ENCODE assay signal across 1 cellular context in the genomic region with DNA sequence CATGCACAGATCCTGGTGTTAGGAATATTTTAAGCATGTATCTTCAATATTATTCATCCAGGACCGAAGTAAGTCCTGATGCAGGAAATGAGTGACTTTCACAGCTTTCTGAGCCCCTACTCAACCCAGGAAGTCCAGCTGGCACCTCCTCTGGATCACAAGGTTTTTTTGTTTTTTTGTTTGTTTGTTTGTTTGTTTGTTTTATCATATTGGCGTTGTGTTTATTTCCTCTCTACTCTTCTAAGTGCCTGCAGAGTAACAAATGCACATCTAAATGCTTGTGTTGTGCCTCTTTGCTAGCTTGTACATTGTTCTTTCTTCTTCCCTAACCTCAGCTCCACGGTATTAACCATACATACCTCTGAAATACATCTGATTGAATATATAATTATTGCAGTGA.
TF ChIP-seq lines count a peak whose summit lies in the region.

No MANE protein-coding gene starts in this region.

TF ChIP-seq in K562, 482 proteins besides CTCF, POLR2A, EP300 and RAD21 (continued from another document):
- TF ChIP-seq, protein P1, sequence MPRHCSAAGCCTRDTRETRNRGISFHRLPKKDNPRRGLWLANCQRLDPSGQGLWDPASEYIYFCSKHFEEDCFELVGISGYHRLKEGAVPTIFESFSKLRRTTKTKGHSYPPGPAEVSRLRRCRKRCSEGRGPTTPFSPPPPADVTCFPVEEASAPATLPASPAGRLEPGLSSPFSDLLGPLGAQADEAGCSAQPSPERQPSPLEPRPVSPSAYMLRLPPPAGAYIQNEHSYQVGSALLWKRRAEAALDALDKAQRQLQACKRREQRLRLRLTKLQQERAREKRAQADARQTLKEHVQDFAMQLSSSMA (CRISPR knock-in tag; IDR thresholded peaks at IDR 0.05): 0 out of 2 replicates have a peak, but pooled peaks have one; percentile 17
- TF ChIP-seq CCNT2 (IDR thresholded peaks at IDR 0.05; ENCODE audit: borderline replicate concordance, extremely low read depth, insufficient read length, low read depth, low read length) (no peak), BRD9 (IDR thresholded peaks at IDR 0.05; ENCODE audit: low read depth, partially characterized antibody) (peak; percentile 58), MIER1 (IDR thresholded peaks at IDR 0.05; ENCODE audit: low read depth) (peak; percentile 44; the same call in 1 of the 2 replicates), POLR2G (IDR thresholded peaks at IDR 0.05; ENCODE audit: low read depth, low read length) (0 out of 2 replicates have a peak, but pooled peaks have one; percentile 15)
